22 cellular contexts compared by ENCODE assay signal in the genomic region with DNA sequence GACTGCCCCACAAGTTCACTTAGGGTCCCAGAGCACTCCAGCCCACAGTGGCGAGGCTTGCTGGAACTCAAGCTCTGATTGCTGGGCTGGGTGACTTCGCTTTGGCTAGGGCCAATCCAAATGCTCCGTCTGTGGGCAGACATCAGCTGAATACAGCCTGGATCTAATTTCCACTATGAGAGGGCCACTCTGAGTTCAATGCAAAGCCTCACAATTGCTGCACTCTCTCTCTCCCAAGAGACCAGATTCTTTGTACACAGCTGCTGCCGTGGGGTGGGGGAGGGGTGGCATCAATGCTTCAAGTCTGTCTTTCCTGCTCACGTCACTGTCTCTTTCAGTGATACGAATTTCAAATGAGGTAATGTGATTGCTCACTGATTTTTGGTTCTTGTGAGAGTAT. TPM values are rescaled to one million over a fixed set of nuclear protein-coding genes. Genes with fewer than 3 reads are reported as not detected.
DNase-seq lines count a peak whose midpoint lies in the region; TF ChIP-seq lines count a peak whose summit lies in the region.
"Had no signal": no experiment of that assay in that cellular context is flagged by ENCODE, and none has a peak within 500 bp of the region (broad histone marks: within the 10 kb centered on the region; RNA-seq: fewer than 3 reads in every experiment).

No MANE protein-coding gene starts in this region.

- no peaks in the 10 kb centered on the region for H3K4me1 ChIP-seq in OCI-LY7 (ENCODE audit: insufficient read depth, low read length, poor library complexity, severe bottlenecking)

- intact Hi-C loops in OCI-LY7 (cut with micrococcal nuclease; ENCODE audit: unreplicated experiment) = no loop called here

- no peaks in the 10 kb centered on the region for H3K79me2 ChIP-seq in OCI-LY7 (ENCODE audit: insufficient read depth, low read depth, low read length)

- peaks cover 19% of the 10 kb centered on the region for H3K9me3 Mint-ChIP-seq in glutamatergic neuron (ENCODE audit: unreplicated experiment)

- H3K4me2 ChIP-seq in OCI-LY7 (ENCODE audit: low read length) = no peak overlapping the region

- H3K4me3 ChIP-seq in OCI-LY7 (ENCODE audit: low read depth, low read length, poor library complexity, severe bottlenecking) = no peak overlapping the region
- H3K4me3 ChIP-seq: SK-N-MC had no signal

- POLR2A ChIA-PET in OCI-LY7 (lab: Charles Lee) = no interaction called here

- H3K4me1 Mint-ChIP-seq in glutamatergic neuron (ENCODE audit: low read depth, unreplicated experiment) = peaks cover 28% of the 10 kb centered on the region
- H3K4me1 Mint-ChIP-seq: activated CD4-positive, alpha-beta T cell treated with anti-CD3 and anti-CD28 coated beads for 36 hours; CD4-positive, CD25-positive, alpha-beta regulatory T cell; stimulated activated effector memory CD8-positive, alpha-beta T cell treated with anti-CD3 and anti-CD28 coated beads, Interleukin-12 subunit alpha, Interleukin-12 subunit beta, amount 100 ng/mL, for 72 hours had no signal

- H3K4me3 Mint-ChIP-seq in glutamatergic neuron (ENCODE audit: unreplicated experiment) = peak overlapping the region; percentile 56
- H3K4me3 Mint-ChIP-seq: activated CD4-positive, alpha-beta T cell treated with anti-CD3 and anti-CD28 coated beads for 36 hours; CD4-positive, CD25-positive, alpha-beta regulatory T cell; memory B cell; stimulated activated effector memory CD8-positive, alpha-beta T cell treated with anti-CD3 and anti-CD28 coated beads, Interleukin-12 subunit alpha, Interleukin-12 subunit beta, amount 100 ng/mL, for 72 hours; type B pancreatic cell had no signal

- peak; percentile 28 for DNase-seq in DMS53 (lab: John Stamatoyannopoulos, UW)
- no peak for DNase-seq in DMS53 treated with DMSO at 0.1 percent for 48 hours (lab: John Stamatoyannopoulos, UW; ENCODE audit: unreplicated experiment)
- peak; percentile 84 to 94 for DNase-seq in NCI-H524 (lab: John Stamatoyannopoulos, UW)
- peak; percentile 80 for DNase-seq in glutamatergic neuron
- peak; percentile 89 for DNase-seq in putamen (ENCODE audit: low spot score)
- no peak for DNase-seq in NCI-H2029 treated with DMSO at 0.1 percent for 48 hours (lab: John Stamatoyannopoulos, UW)
- no peak for DNase-seq in OCI-LY7 (ENCODE audit: low spot score)
- DNase-seq in SIG-M5 (lab: John Stamatoyannopoulos, UW) = no peak
- DNase-seq: 8988T; activated CD4-positive, alpha-beta T cell treated with anti-CD3 and anti-CD28 coated beads for 36 hours; activated CD8-positive, alpha-beta memory T cell treated with anti-CD3 and anti-CD28 coated beads, Interleukin-2, amount 50 U/mL, for 4 hours; CD4-positive, CD25-positive, alpha-beta regulatory T cell; dermis blood vessel endothelial cell; EL; MM.1S; OCI-M1; T1000 had no signal

- BruUV-seq in OCI-LY7 (replicated peaks; lab: Mats Ljungman, UMichigan) = no TSS peak

- no peak overlapping the region for H3K27ac ChIP-seq in OCI-LY7 (ENCODE audit: low read depth, low read length, poor library complexity, severe bottlenecking)
- H3K27ac ChIP-seq: SK-N-MC had no signal

- peak overlapping the region; percentile 96 for H3K27ac Mint-ChIP-seq in glutamatergic neuron (ENCODE audit: unreplicated experiment)
- H3K27ac Mint-ChIP-seq: activated CD4-positive, alpha-beta T cell treated with anti-CD3 and anti-CD28 coated beads for 36 hours; CD4-positive, CD25-positive, alpha-beta regulatory T cell; memory B cell; stimulated activated effector memory CD8-positive, alpha-beta T cell treated with anti-CD3 and anti-CD28 coated beads, Interleukin-12 subunit alpha, Interleukin-12 subunit beta, amount 100 ng/mL, for 72 hours; type B pancreatic cell had no signal

- TF ChIP-seq CTCF in glutamatergic neuron (IDR thresholded peaks at IDR 0.05; ENCODE audit: partially characterized antibody, unreplicated experiment) = no peak
- no peak for TF ChIP-seq CTCF in OCI-LY7 (conservative IDR thresholded peaks at IDR 0.05; ENCODE audit: low read length)

- H3K9me3 ChIP-seq in OCI-LY7 (ENCODE audit: low read length) = no peaks in the 10 kb centered on the region

- H3K36me3 Mint-ChIP-seq in glutamatergic neuron (ENCODE audit: unreplicated experiment) = peaks cover 11% of the 10 kb centered on the region
- H3K36me3 Mint-ChIP-seq: CD4-positive, CD25-positive, alpha-beta regulatory T cell; memory B cell; stimulated activated effector memory CD8-positive, alpha-beta T cell treated with anti-CD3 and anti-CD28 coated beads, Interleukin-12 subunit alpha, Interleukin-12 subunit beta, amount 100 ng/mL, for 72 hours; type B pancreatic cell had no signal

- peaks cover 7% of the 10 kb centered on the region for H3K27me3 Mint-ChIP-seq in glutamatergic neuron (ENCODE audit: unreplicated experiment)
- H3K27me3 Mint-ChIP-seq: memory B cell, type B pancreatic cell had no signal

- no peak overlapping the region for H2AFZ ChIP-seq in OCI-LY7 (ENCODE audit: low read length)

- no peaks in the 10 kb centered on the region for H3K36me3 ChIP-seq in OCI-LY7 (ENCODE audit: insufficient read depth, low read length)

- H3K9me2 ChIP-seq in OCI-LY7 (ENCODE audit: insufficient read depth, low read length) = no peaks in the 10 kb centered on the region

- H4K20me1 ChIP-seq in OCI-LY7 (ENCODE audit: insufficient read depth, low read length) = no peaks in the 10 kb centered on the region

- CTCF ChIA-PET in OCI-LY7 (lab: Charles Lee; ENCODE audit: unreplicated experiment) = no interaction called here

RNA-seq across cellular contexts. Expression of a gene that starts 47.3 kb away (rescaled TPM):
- total RNA-seq in glutamatergic neuron (ENCODE audit: unreplicated experiment) (24.2 TPM), OCI-LY7 (2022) (16.6 and 20.6 TPM in 2 replicates)
- 18.7 and 23.5 TPM in 2 replicates for total RNA-seq in OCI-LY7 (2014; rRNA removed; shearing (Covaris generic))

RNA-seq across cellular contexts. Expression of a gene that starts 50.5 kb away (rescaled TPM):
- total RNA-seq in glutamatergic neuron (ENCODE audit: unreplicated experiment) (not detected), OCI-LY7 (2022) (not detected in 2 replicates)
- not detected in 2 replicates for total RNA-seq in OCI-LY7 (2014; rRNA removed; shearing (Covaris generic))
- total RNA-seq: activated CD4-positive, alpha-beta T cell treated with anti-CD3 and anti-CD28 coated beads for 36 hours; CD4-positive, CD25-positive, alpha-beta regulatory T cell; dermis blood vessel endothelial cell; epithelial cell of proximal tubule had no signal

Comparison
In these comparisons a context has a peak if more than half of its experiments do, and no peak if none do; other contexts are left out.
1. DNase-seq: peak in DMS53 (single experiment), NCI-H524 (2 of 2), glutamatergic neuron (single experiment) and putamen (single experiment); none in DMS53 treated with DMSO at 0.1 percent for 48 hours (single experiment), NCI-H2029 treated with DMSO at 0.1 percent for 48 hours (single experiment), OCI-LY7 (single experiment) and SIG-M5 (single experiment).